ENCODE assay signal across 1 cellular context in genomic region chr1:207919523-207920210, GRCh38.
TF ChIP-seq lines count a peak whose summit lies in the region.

No MANE protein-coding gene starts in this region.

TF ChIP-seq in H1, 55 proteins besides CTCF, POLR2A, EP300 and RAD21:
- TF ChIP-seq RBBP5 (IDR thresholded peaks at IDR 0.05; ENCODE audit: borderline replicate concordance, low read depth, low read length) (no peak), CTBP2 (IDR thresholded peaks at IDR 0.05; ENCODE audit: borderline replicate concordance, insufficient read depth, insufficient read length, low read length) (no peak), GTF2F1 (IDR thresholded peaks at IDR 0.05; ENCODE audit: borderline replicate concordance, low read depth, low read length) (no peak), EGR1 (IDR thresholded peaks at IDR 0.05; ENCODE audit: borderline replicate concordance, low read depth, low read length) (no peak), TAF7 (optimal IDR thresholded peaks at IDR 0.05; ENCODE audit: borderline replicate concordance, low read depth, low read length) (no peak), HDAC6 (IDR thresholded peaks at IDR 0.05; ENCODE audit: low read depth, low read length) (no peak), TBP (IDR thresholded peaks at IDR 0.05; ENCODE audit: low read depth, low read length) (no peak), SP2 (IDR thresholded peaks at IDR 0.05; ENCODE audit: low read length) (no peak), CBX5 (IDR thresholded peaks at IDR 0.05; ENCODE audit: low read depth, low read length) (no peak), KDM1A (IDR thresholded peaks at IDR 0.05; ENCODE audit: borderline replicate concordance, low read length) (no peak), CREB1 (IDR thresholded peaks at IDR 0.05) (no peak), BRCA1 (IDR thresholded peaks at IDR 0.05; ENCODE audit: low read depth, low read length) (no peak)
TF ChIP-seq in H1: peak in this region for 0.
